8 cellular contexts compared by ENCODE assay signal in the genomic region with DNA sequence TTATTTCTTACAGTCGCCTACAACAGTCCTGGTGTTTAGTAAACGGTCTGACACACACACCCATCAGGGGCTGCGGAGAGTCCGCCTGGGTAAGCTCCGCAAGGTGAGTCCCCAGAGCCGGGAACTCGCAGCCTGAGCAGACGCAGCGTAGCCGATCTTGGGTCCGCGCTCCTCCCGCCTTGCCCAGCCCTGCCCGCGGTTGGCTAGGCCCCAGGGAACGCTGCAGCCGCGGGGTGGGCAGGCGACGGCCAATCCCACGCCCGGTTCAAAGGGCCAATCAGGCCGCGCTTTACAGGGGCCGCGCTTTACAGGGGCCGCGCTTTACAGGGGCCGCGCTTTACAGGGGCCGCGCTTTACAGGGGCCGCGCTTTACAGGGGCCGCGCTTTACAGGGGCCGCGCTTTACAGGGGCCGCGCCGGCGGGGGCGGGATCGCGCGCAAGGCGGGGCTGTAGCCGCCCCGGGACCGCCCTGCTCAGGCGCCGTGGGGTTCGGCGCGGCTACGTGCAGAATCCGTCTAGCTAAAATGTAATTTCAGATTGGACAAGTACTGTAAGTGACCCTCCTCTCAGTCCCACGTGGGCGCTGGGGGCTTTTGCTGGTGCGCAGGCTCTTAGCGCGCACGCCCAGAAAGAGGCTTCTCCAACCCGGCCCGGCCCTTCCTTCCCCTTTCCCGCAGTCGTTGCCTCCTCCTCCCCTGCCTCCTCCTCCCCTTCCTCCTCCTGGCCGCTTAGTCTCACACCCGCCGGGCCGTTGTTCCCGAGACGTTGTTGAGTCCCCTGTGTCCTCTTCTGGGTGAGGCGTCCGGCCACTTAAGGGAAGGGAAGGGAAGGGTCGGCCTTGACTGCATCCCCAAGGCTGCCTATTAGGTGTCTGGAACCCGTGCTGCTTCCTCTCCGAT. TPM values are rescaled to one million over a fixed set of nuclear protein-coding genes. Genes with fewer than 3 reads are reported as not detected.
DNase-seq lines count a peak whose midpoint lies in the region; ATAC-seq and TF ChIP-seq lines count a peak whose summit lies in the region.

A gene with protein sequence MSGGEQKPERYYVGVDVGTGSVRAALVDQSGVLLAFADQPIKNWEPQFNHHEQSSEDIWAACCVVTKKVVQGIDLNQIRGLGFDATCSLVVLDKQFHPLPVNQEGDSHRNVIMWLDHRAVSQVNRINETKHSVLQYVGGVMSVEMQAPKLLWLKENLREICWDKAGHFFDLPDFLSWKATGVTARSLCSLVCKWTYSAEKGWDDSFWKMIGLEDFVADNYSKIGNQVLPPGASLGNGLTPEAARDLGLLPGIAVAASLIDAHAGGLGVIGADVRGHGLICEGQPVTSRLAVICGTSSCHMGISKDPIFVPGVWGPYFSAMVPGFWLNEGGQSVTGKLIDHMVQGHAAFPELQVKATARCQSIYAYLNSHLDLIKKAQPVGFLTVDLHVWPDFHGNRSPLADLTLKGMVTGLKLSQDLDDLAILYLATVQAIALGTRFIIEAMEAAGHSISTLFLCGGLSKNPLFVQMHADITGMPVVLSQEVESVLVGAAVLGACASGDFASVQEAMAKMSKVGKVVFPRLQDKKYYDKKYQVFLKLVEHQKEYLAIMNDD (plus strand): TSS at position 737 of the 899 bp plus-strand sequence. CDS start 24,456 bp downstream, outside the sequence.

- TF ChIP-seq CTCF in PC-9 (conservative IDR thresholded peaks at IDR 0.05), result no peak

- POLR2A ChIA-PET in PC-9 (lab: Charles Lee; ENCODE audit: unreplicated experiment), result interaction anchor here (0.5 to 1.4 kb wide), 9 partner anchors 79 to 1275 kb away, joined by 3 to 19 read pairs (median 9); a partner anchor contains a TSS

- H3K4me3 ChIP-seq in PC-9, result peak within 1 kb of the TSS; percentile 78
- H3K4me3 ChIP-seq in mucosa of stomach (ENCODE audit: low read length), result peak within 1 kb of the TSS; percentile 86

- peak within 1 kb of the TSS; percentile 85 for H2AFZ ChIP-seq in PC-9

- TF ChIP-seq EP300 in Ishikawa (IDR thresholded peaks at IDR 0.05; ENCODE audit: borderline replicate concordance), result no peak; the same call in 1 of the 2 replicates

- H3K79me2 ChIP-seq in PC-9 (ENCODE audit: low read depth), result peaks cover 5% of the 10 kb centered on the region

- H3K4me3 Mint-ChIP-seq in activated T-cell treated with anti-CD3 and anti-CD28 coated beads, Interleukin-2, amount 50 U/mL, for 24 hours, result peak within 1 kb of the TSS; percentile 82

- peak within 1 kb of the TSS; percentile 89 for H3K4me2 ChIP-seq in PC-9

- H3K36me3 ChIP-seq in PC-9 (ENCODE audit: low read depth) (no peaks in the 10 kb centered on the region), mucosa of stomach (ENCODE audit: control insufficient read depth, insufficient read depth, low read length) (no peaks in the 10 kb centered on the region)

- CTCF ChIA-PET in PC-9 (lab: Charles Lee), result interaction anchor here (0.6 to 1.0 kb wide), 3 partner anchors 132 to 513 kb away, joined by 3 read pairs; a partner anchor contains a TSS

- H3K4me1 ChIP-seq in PC-9 (replicated peaks; ENCODE audit: insufficient read depth) (peaks cover 32% of the 10 kb centered on the region), mucosa of stomach (ENCODE audit: control insufficient read depth, insufficient read depth, low read length) (peaks cover 19% of the 10 kb centered on the region)

- H3K36me3 Mint-ChIP-seq in activated T-cell treated with anti-CD3 and anti-CD28 coated beads, Interleukin-2, amount 50 U/mL, for 24 hours (ENCODE audit: low read depth), result peaks cover 7% of the 10 kb centered on the region

- H3F3A ChIP-seq in PC-9 (ENCODE audit: insufficient read depth, low read depth), result peaks cover 31% of the 10 kb centered on the region

- no peaks in the 10 kb centered on the region for H3K9me2 ChIP-seq in PC-9 (ENCODE audit: insufficient read depth)

- BruUV-seq in PC-9 (replicated peaks; lab: Mats Ljungman, UMichigan), result no TSS peak

- peak; percentile 75 for TF ChIP-seq POLR2A in erythroblast (IDR thresholded peaks at IDR 0.05; ENCODE audit: low read length)

- peak; percentile 2; the same call in 1 of the 2 replicates for TF ChIP-seq RAD21 in Ishikawa (IDR thresholded peaks at IDR 0.05; ENCODE audit: low read depth)

- DNase-seq in DMS153 treated with DMSO at 0.1 percent for 48 hours (lab: John Stamatoyannopoulos, UW; ENCODE audit: unreplicated experiment), result peak; percentile 82
- peak; percentile 95 to 97 for DNase-seq in PC-9
- peak; percentile 86 for DNase-seq in activated T-cell treated with anti-CD3 and anti-CD28 coated beads, Interleukin-2, amount 50 U/mL, for 24 hours
- DNase-seq in erythroblast (lab: John Stamatoyannopoulos, UW), result peak; percentile 88 to 92
- DNase-seq in stimulated activated CD8-positive, alpha-beta memory T cell treated with anti-CD3 and anti-CD28 coated beads, Interleukin-4, amount 100 ng/mL, for 48 hours, result peak; percentile 87

- H3K9me3 ChIP-seq in PC-9 (ENCODE audit: insufficient read depth, low read depth) (0 out of 2 replicates have a peak, but pooled peaks cover 3% of the 10 kb centered on the region), mucosa of stomach (ENCODE audit: control insufficient read depth, low read length) (no peaks in the 10 kb centered on the region)

- H3K27ac Mint-ChIP-seq in activated T-cell treated with anti-CD3 and anti-CD28 coated beads, Interleukin-2, amount 50 U/mL, for 24 hours, result peak within 1 kb of the TSS; percentile 91

- intact Hi-C loops in PC-9 (cut with micrococcal nuclease; ENCODE audit: unreplicated experiment), result loop anchor here (1.0 to 5.0 kb wide), 12 partner anchors 130 to 556 kb away; no protein-coding TSS in a partner anchor

- H4K20me1 ChIP-seq in PC-9 (ENCODE audit: insufficient read depth), result no peaks in the 10 kb centered on the region

- H3K9me3 Mint-ChIP-seq in activated T-cell treated with anti-CD3 and anti-CD28 coated beads, Interleukin-2, amount 50 U/mL, for 24 hours, result no peaks in the 10 kb centered on the region

- H3K27ac ChIP-seq in PC-9, result peak within 1 kb of the TSS; percentile 96

- H3K27me3 Mint-ChIP-seq in activated T-cell treated with anti-CD3 and anti-CD28 coated beads, Interleukin-2, amount 50 U/mL, for 24 hours, result no peaks in the 10 kb centered on the region

- H3K27me3 ChIP-seq in PC-9 (ENCODE audit: insufficient read depth, low read depth), result no peaks in the 10 kb centered on the region
- no peaks in the 10 kb centered on the region for H3K27me3 ChIP-seq in mucosa of stomach (ENCODE audit: control insufficient read depth, insufficient read depth, low read length)

- peaks cover 32% of the 10 kb centered on the region for H3K4me1 Mint-ChIP-seq in activated T-cell treated with anti-CD3 and anti-CD28 coated beads, Interleukin-2, amount 50 U/mL, for 24 hours (ENCODE audit: low read depth)

- ATAC-seq in GM21619 (IDR thresholded peaks at IDR 0.05; ENCODE audit: unreplicated experiment), result peak; percentile 94

- H3K9ac ChIP-seq in mucosa of stomach (ENCODE audit: low read length), result peak within 1 kb of the TSS; percentile 94

TF ChIP-seq in Ishikawa, 13 proteins besides CTCF, POLR2A, EP300 and RAD21:
- TF ChIP-seq CEBPB (IDR thresholded peaks at IDR 0.05) (no peak), FOXM1 (IDR thresholded peaks at IDR 0.05; ENCODE audit: borderline replicate concordance, low read depth) (no peak), NFIC (IDR thresholded peaks at IDR 0.05) (peak; percentile 24; the same call in 1 of the 2 replicates), TCF12 (IDR thresholded peaks at IDR 0.05; ENCODE audit: low read depth) (peak; percentile 35; the same call in 1 of the 2 replicates), TEAD4 (IDR thresholded peaks at IDR 0.05) (peak; percentile 31; the same call in 1 of the 2 replicates), ZBTB7A (IDR thresholded peaks at IDR 0.05; ENCODE audit: low read depth) (no peak), YY1 (IDR thresholded peaks at IDR 0.05; ENCODE audit: low read depth) (no peak), TAF1 (IDR thresholded peaks at IDR 0.05; ENCODE audit: low read depth) (peak; percentile 66), EGR1 (IDR thresholded peaks at IDR 0.05) (no peak), CREB1 (IDR thresholded peaks at IDR 0.05; ENCODE audit: low read depth) (no peak)
- TF ChIP-seq, protein P1, sequence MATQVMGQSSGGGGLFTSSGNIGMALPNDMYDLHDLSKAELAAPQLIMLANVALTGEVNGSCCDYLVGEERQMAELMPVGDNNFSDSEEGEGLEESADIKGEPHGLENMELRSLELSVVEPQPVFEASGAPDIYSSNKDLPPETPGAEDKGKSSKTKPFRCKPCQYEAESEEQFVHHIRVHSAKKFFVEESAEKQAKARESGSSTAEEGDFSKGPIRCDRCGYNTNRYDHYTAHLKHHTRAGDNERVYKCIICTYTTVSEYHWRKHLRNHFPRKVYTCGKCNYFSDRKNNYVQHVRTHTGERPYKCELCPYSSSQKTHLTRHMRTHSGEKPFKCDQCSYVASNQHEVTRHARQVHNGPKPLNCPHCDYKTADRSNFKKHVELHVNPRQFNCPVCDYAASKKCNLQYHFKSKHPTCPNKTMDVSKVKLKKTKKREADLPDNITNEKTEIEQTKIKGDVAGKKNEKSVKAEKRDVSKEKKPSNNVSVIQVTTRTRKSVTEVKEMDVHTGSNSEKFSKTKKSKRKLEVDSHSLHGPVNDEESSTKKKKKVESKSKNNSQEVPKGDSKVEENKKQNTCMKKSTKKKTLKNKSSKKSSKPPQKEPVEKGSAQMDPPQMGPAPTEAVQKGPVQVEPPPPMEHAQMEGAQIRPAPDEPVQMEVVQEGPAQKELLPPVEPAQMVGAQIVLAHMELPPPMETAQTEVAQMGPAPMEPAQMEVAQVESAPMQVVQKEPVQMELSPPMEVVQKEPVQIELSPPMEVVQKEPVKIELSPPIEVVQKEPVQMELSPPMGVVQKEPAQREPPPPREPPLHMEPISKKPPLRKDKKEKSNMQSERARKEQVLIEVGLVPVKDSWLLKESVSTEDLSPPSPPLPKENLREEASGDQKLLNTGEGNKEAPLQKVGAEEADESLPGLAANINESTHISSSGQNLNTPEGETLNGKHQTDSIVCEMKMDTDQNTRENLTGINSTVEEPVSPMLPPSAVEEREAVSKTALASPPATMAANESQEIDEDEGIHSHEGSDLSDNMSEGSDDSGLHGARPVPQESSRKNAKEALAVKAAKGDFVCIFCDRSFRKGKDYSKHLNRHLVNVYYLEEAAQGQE (IDR thresholded peaks at IDR 0.05; ENCODE audit: low read depth), result no peak
- TF ChIP-seq, protein P2, sequence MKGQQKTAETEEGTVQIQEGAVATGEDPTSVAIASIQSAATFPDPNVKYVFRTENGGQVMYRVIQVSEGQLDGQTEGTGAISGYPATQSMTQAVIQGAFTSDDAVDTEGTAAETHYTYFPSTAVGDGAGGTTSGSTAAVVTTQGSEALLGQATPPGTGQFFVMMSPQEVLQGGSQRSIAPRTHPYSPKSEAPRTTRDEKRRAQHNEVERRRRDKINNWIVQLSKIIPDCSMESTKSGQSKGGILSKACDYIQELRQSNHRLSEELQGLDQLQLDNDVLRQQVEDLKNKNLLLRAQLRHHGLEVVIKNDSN (IDR thresholded peaks at IDR 0.05), result peak; percentile 90
- TF ChIP-seq, protein P3, sequence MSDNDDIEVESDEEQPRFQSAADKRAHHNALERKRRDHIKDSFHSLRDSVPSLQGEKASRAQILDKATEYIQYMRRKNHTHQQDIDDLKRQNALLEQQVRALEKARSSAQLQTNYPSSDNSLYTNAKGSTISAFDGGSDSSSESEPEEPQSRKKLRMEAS (IDR thresholded peaks at IDR 0.05), result peak; percentile 72

RNA-seq across cellular contexts. Expression of the gene that starts here (rescaled TPM):
- total RNA-seq in PC-9 (2021), result 17.8 and 22.5 TPM in 2 replicates

Comparison
In these comparisons a context has a peak if more than half of its experiments do, and no peak if none do; other contexts are left out.
1. Peak in every context shown above with its lines: DNase-seq, ATAC-seq, H3K4me3 ChIP-seq and H3K27ac ChIP-seq.